In the genomic region with DNA sequence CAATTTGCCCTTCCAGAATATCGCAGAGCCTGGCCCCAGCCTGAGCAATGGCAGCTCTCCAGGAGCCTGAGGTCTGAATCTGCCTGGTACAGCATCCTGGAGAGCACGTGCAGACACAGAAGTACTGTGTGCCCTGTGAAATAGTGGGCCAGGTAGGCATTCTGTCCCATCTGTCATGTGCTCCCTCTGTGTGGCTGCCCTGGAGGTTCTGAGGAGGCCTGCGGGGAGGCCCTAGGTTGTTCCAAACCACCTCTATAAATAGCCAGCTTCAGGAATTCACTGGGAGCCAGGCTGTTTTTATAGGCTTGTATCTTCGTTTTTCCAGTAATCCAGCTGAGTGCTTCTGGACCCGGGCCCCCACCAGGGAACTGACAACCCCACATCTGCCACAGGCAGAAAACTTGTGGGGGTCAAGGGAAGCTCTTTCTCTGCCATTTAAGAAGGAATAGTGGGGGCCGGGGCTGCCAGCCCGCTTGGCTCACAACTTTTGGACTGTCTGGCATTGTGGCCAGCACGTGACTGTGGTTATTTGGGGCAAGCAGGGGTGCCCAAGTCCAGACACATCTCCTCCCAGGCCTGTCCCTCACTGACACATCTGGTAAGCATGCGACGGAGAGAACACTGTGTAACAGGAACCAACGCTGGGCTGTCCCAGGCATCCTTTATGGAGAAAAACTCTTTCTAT, we compare ENCODE assay signal across 10 cellular contexts.
DNase-seq lines count a peak whose midpoint lies in the region; ATAC-seq, FAIRE-seq and TF ChIP-seq lines count a peak whose summit lies in the region.
"Had no signal": no experiment of that assay in that cellular context is flagged by ENCODE, and none has a peak within 500 bp of the region (broad histone marks: within the 10 kb centered on the region; RNA-seq: fewer than 3 reads in every experiment).

No MANE protein-coding gene starts in this region.

- H3K4me3 ChIP-seq in HEK293 (ENCODE audit: low read depth, low read length) (no peak overlapping the region), cardiac fibroblast (replicated peaks in 1 of 2; ENCODE audit: low read depth in 2 of 2, low read length in 2 of 2) (no peak overlapping the region), kidney (ENCODE audit: low read length in 2 of 2) (no peak overlapping the region), subcutaneous abdominal adipose tissue (ENCODE audit: low read depth in 1 of 5, low read length in 5 of 5) (no peak overlapping the region)

- H3K4me1 ChIP-seq in HEK293 (ENCODE audit: control insufficient read depth, insufficient read depth, low read length) (no peaks in the 10 kb centered on the region), kidney (ENCODE audit: control insufficient read depth in 1 of 2, insufficient read depth in 1 of 2, low read depth in 1 of 2, low read length in 2 of 2) (peaks cover 0 to 12% of the 10 kb centered on the region in 2 donors), subcutaneous abdominal adipose tissue (ENCODE audit: control insufficient read depth in 5 of 5, insufficient read depth in 5 of 5, low read length in 5 of 5) (peaks cover 5 to 36% (median 27%) of the 10 kb centered on the region in 5 donors)

- H3K9me3 ChIP-seq in HEK293 (ENCODE audit: control insufficient read depth, insufficient read depth, low read depth, low read length) (no peaks in the 10 kb centered on the region), kidney (ENCODE audit: control insufficient read depth in 1 of 2, low read length in 2 of 2) (no peaks in the 10 kb centered on the region), subcutaneous abdominal adipose tissue (ENCODE audit: control insufficient read depth in 5 of 5, low read length in 5 of 5) (no peaks in the 10 kb centered on the region)

- no peak overlapping the region for H3K27ac ChIP-seq in HEK293 (ENCODE audit: extremely low read depth, low read depth, low read length)
- H3K27ac ChIP-seq in kidney (ENCODE audit: low read depth in 2 of 2, low read length in 2 of 2), result peak overlapping the region; percentile 51 to 72
- peak overlapping the region; percentile 92 for H3K27ac ChIP-seq in subcutaneous abdominal adipose tissue (ENCODE audit: low read depth, low read length)

- DNase-seq in cardiac fibroblast (ENCODE audit: low read depth in 2 of 2) (peak; percentile 59 to 69), kidney (no peak), NCI-H128 (lab: John Stamatoyannopoulos, UW; ENCODE audit: unreplicated experiment) (no peak), NCI-H1694 (lab: John Stamatoyannopoulos, UW) (no peak), GOT3 (lab: John Stamatoyannopoulos, UW) (no peak)
- DNase-seq: activated T-cell treated with anti-CD3 and anti-CD28 coated beads for 4 hours; stimulated activated CD4-positive, alpha-beta T cell treated with anti-CD3 and anti-CD28 coated beads, Interleukin-2, amount 100 ng/mL, for 24 hours had no signal

- H3K27me3 ChIP-seq in subcutaneous abdominal adipose tissue (ENCODE audit: control insufficient read depth in 5 of 5, insufficient read depth in 4 of 5, low read length in 5 of 5), result no peaks in the 10 kb centered on the region

- CTCF ChIA-PET in HEK293 (lab: Yijun Ruan, JAX), result interaction anchor here (0.6 to 2.2 kb wide), 2 partner anchors 59 to 551 kb away, joined by 4 to 6 read pairs; no protein-coding TSS in a partner anchor

- peak overlapping the region in 1 of 2 donors; percentile 43 for H3K9ac ChIP-seq in kidney (ENCODE audit: low read length in 2 of 2)
- H3K9ac ChIP-seq in subcutaneous abdominal adipose tissue (ENCODE audit: low read length in 5 of 5), result peak overlapping the region in 3 of 5 donors; percentile 2 to 56 (median 2)

- TF ChIP-seq CTCF in HEK293 (tag by site-specific recombination; IDR thresholded peaks at IDR 0.05), result no peak
- TF ChIP-seq CTCF in cardiac fibroblast (IDR thresholded peaks at IDR 0.05; ENCODE audit: low read depth, low read length), result no peak
- no peak for TF ChIP-seq CTCF in kidney (IDR thresholded peaks at IDR 0.05; ENCODE audit: borderline replicate concordance, extremely low read depth, insufficient read depth)

- intact Hi-C loops in kidney (cut with DNase I), result no loop called here

- H3K36me3 ChIP-seq in HEK293 (ENCODE audit: control insufficient read depth in 2 of 2, insufficient read depth in 1 of 2, low read length in 2 of 2) (no peaks in the 10 kb centered on the region), kidney (ENCODE audit: control insufficient read depth in 1 of 2, insufficient read depth in 2 of 2, low read length in 2 of 2) (no peaks in the 10 kb centered on the region), subcutaneous abdominal adipose tissue (ENCODE audit: control insufficient read depth in 5 of 5, insufficient read depth in 5 of 5, low read length in 5 of 5) (no peaks in the 10 kb centered on the region)

- no peak for FAIRE-seq in kidney (lab: Jason Lieb, UNC)

- POLR2A ChIA-PET in HEK293 (lab: Yijun Ruan, JAX), result no interaction called here

- no peak for ATAC-seq in GM18498 (IDR thresholded peaks at IDR 0.05; ENCODE audit: unreplicated experiment)

TF ChIP-seq in HEK293, 187 proteins besides CTCF, POLR2A, EP300 and RAD21:
- TF ChIP-seq ZNF394 (tag by site-specific recombination; IDR thresholded peaks at IDR 0.05; ENCODE audit: borderline replicate concordance) (no peak), ZNF221 (tag by site-specific recombination; IDR thresholded peaks at IDR 0.05; ENCODE audit: borderline replicate concordance) (no peak), ZNF24 (tag by site-specific recombination; IDR thresholded peaks at IDR 0.05) (no peak), ZNF792 (tag by site-specific recombination; IDR thresholded peaks at IDR 0.05) (no peak), ZIC2 (tag by site-specific recombination; IDR thresholded peaks at IDR 0.05) (peak; percentile 44; the same call in 1 of the 2 replicates), ZNF560 (tag by site-specific recombination; IDR thresholded peaks at IDR 0.05; ENCODE audit: borderline replicate concordance) (no peak), GLIS1 (tag by site-specific recombination; IDR thresholded peaks at IDR 0.05) (peak; percentile 52; the same call in 1 of the 2 replicates), ZNF169 (tag by site-specific recombination; IDR thresholded peaks at IDR 0.05) (no peak), GLI4 (tag by site-specific recombination; IDR thresholded peaks at IDR 0.05) (no peak)
- TF ChIP-seq, protein P1, sequence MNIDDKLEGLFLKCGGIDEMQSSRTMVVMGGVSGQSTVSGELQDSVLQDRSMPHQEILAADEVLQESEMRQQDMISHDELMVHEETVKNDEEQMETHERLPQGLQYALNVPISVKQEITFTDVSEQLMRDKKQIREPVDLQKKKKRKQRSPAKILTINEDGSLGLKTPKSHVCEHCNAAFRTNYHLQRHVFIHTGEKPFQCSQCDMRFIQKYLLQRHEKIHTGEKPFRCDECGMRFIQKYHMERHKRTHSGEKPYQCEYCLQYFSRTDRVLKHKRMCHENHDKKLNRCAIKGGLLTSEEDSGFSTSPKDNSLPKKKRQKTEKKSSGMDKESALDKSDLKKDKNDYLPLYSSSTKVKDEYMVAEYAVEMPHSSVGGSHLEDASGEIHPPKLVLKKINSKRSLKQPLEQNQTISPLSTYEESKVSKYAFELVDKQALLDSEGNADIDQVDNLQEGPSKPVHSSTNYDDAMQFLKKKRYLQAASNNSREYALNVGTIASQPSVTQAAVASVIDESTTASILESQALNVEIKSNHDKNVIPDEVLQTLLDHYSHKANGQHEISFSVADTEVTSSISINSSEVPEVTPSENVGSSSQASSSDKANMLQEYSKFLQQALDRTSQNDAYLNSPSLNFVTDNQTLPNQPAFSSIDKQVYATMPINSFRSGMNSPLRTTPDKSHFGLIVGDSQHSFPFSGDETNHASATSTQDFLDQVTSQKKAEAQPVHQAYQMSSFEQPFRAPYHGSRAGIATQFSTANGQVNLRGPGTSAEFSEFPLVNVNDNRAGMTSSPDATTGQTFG (tag by site-specific recombination; IDR thresholded peaks at IDR 0.05; ENCODE audit: borderline replicate concordance), result no peak
- TF ChIP-seq, protein P2, sequence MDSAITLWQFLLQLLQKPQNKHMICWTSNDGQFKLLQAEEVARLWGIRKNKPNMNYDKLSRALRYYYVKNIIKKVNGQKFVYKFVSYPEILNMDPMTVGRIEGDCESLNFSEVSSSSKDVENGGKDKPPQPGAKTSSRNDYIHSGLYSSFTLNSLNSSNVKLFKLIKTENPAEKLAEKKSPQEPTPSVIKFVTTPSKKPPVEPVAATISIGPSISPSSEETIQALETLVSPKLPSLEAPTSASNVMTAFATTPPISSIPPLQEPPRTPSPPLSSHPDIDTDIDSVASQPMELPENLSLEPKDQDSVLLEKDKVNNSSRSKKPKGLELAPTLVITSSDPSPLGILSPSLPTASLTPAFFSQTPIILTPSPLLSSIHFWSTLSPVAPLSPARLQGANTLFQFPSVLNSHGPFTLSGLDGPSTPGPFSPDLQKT (IDR thresholded peaks at IDR 0.05; ENCODE audit: borderline replicate concordance, low read depth, low read length), result no peak

Comparison
In these comparisons a context has a peak if more than half of its experiments do, and no peak if none do; other contexts are left out.
1. DNase-seq: peak in cardiac fibroblast (2 of 2); none in kidney (single experiment), NCI-H128 (single experiment), NCI-H1694 (single experiment) and GOT3 (single experiment).